Comparison of ENCODE assay signal across 16 cellular contexts in the genomic region with DNA sequence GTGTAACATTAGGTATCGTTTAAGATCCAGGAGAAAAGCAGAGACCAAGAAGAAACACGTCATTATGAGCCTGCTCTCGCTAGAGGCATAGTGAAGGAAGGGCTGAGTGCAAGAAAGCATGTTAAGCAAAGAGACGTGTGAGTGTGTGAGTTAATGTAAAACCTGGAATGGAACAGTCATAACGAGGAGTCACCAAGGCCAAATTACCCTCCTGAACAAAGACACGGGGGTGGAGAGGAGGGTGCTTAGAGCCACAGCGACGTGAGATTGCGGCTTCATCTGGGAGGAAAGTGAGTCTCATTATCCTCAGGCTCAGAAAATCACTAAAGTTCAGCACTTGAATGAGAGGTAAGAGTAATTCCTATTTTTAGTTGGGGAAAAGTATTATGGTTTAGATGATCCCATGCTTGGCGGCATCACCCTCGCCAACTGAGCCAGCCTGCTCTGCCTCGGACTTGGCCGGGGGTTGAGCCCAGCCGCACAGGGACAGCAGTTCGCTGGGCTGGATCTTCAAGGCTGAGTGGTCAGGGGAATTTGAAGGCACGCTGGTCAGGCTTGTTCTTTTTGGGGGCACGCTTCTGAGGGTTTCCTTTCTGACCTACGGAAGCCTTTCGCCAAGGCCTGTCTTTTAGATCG.
DNase-seq lines count a peak whose midpoint lies in the region; ATAC-seq and TF ChIP-seq lines count a peak whose summit lies in the region.
"Had no signal": no experiment of that assay in that cellular context is flagged by ENCODE, and none has a peak within 500 bp of the region (broad histone marks: within the 10 kb centered on the region; RNA-seq: fewer than 3 reads in every experiment).

No MANE protein-coding gene starts in this region.

- TF ChIP-seq CTCF in Calu3 (IDR thresholded peaks at IDR 0.05; ENCODE audit: unreplicated experiment): no peak
- no peak for TF ChIP-seq CTCF in WERI-Rb-1 (IDR thresholded peaks at IDR 0.05; ENCODE audit: low read depth, low read length)
- TF ChIP-seq CTCF in foreskin fibroblast (IDR thresholded peaks at IDR 0.05; ENCODE audit: low read depth, low read length): no peak

- DNase-seq in Calu3 (no peak), WERI-Rb-1 (peak; percentile 4), mesenteric fat pad (ENCODE audit: low spot score) (peak; percentile 39), foreskin fibroblast (no peak), COLO668 (lab: John Stamatoyannopoulos, UW; ENCODE audit: unreplicated experiment) (no peak), NCI-H2081 (lab: John Stamatoyannopoulos, UW) (no peak)
- DNase-seq: brain microvascular endothelial cell; hypothalamus; midbrain; MM.1S; NCI-H524 treated with DMSO at 0.1 percent for 48 hours; posterior cingulate gyrus; stimulated activated CD4-positive, alpha-beta T cell treated with anti-CD3 and anti-CD28 coated beads, Interleukin-4, amount 100 ng/mL, for 24 hours; substantia nigra had no signal

- no peaks in the 10 kb centered on the region for H3K27me3 ChIP-seq in WERI-Rb-1 (ENCODE audit: insufficient read depth, low read depth, severe bottlenecking)
- H3K27me3 ChIP-seq: brain microvascular endothelial cell had no signal

- BruUV-seq in Calu3 (replicated peaks; lab: Mats Ljungman, UMichigan): no TSS peak

- peaks cover 76% of the 10 kb centered on the region for H3K36me3 ChIP-seq in WERI-Rb-1

- H3K9me3 Mint-ChIP-seq in Calu3 (ENCODE audit: low read depth, unreplicated experiment): peaks cover 3% of the 10 kb centered on the region
- H3K9me3 Mint-ChIP-seq: activated T-helper 1 cell treated with anti-CD3 and anti-CD28 coated beads, Interleukin-12 subunit alpha, Interleukin-12 subunit beta, Interleukin-2, Interleukin-4 antibody, amounts not matched to agents 30 ng/mL and 10 ng/mL and 1 ng/mL, durations not matched to agents 14 hours and 24 hours and 36 hours had no signal

- H3K4me3 ChIP-seq in WERI-Rb-1 (ENCODE audit: low read depth, low read length) (no peak overlapping the region), foreskin fibroblast (ENCODE audit: low read depth in 1 of 2, low read length in 2 of 2) (no peak overlapping the region)

- H3K27me3 Mint-ChIP-seq in Calu3 (ENCODE audit: unreplicated experiment): no peaks in the 10 kb centered on the region

- ATAC-seq in GM18873 (IDR thresholded peaks at IDR 0.05; ENCODE audit: low FRiP score, unreplicated experiment): peak; percentile 78

- peak overlapping the region; percentile 11 for H3K27ac Mint-ChIP-seq in Calu3 (ENCODE audit: unreplicated experiment)

- peaks cover 9% of the 10 kb centered on the region for H3K36me3 Mint-ChIP-seq in Calu3 (ENCODE audit: insufficient read depth, unreplicated experiment)

- H3K9me3 ChIP-seq in WERI-Rb-1 (ENCODE audit: severe bottlenecking): no peaks in the 10 kb centered on the region

- peaks cover 14% of the 10 kb centered on the region for H3K4me1 Mint-ChIP-seq in Calu3 (ENCODE audit: low read depth, unreplicated experiment)

- no peak overlapping the region for H3K27ac ChIP-seq in WERI-Rb-1
- H3K27ac ChIP-seq: brain microvascular endothelial cell had no signal

- CTCF ChIA-PET in Calu3 (lab: Charles Lee): no interaction called here

- no peak overlapping the region for H3K4me3 Mint-ChIP-seq in Calu3 (ENCODE audit: low read depth, unreplicated experiment)
- H3K4me3 Mint-ChIP-seq: activated T-helper 1 cell treated with anti-CD3 and anti-CD28 coated beads, Interleukin-12 subunit alpha, Interleukin-12 subunit beta, Interleukin-2, Interleukin-4 antibody, amounts not matched to agents 30 ng/mL and 10 ng/mL and 1 ng/mL, durations not matched to agents 14 hours and 24 hours and 36 hours had no signal

- intact Hi-C loops in Calu3 (cut with micrococcal nuclease; ENCODE audit: unreplicated experiment): loop anchor here (10.0 kb wide), 1 partner anchor 99 kb away; no protein-coding TSS in a partner anchor

Comparison
In these comparisons a context has a peak if more than half of its experiments do, and no peak if none do; other contexts are left out.
1. DNase-seq: peak in WERI-Rb-1 (single experiment) and mesenteric fat pad (single experiment); none in Calu3 (single experiment), foreskin fibroblast (0 of 2), COLO668 (single experiment) and NCI-H2081 (0 of 2).